Comparison of ENCODE assay signal across 12 cellular contexts in genomic region chr5:51381801-51382507, GRCh38. TPM values are rescaled to one million over a fixed set of nuclear protein-coding genes. Genes with fewer than 3 reads are reported as not detected.
DNase-seq lines count a peak whose midpoint lies in the region; ATAC-seq and TF ChIP-seq lines count a peak whose summit lies in the region.
"Had no signal": no experiment of that assay in that cellular context is flagged by ENCODE, and none has a peak within 500 bp of the region (broad histone marks: within the 10 kb centered on the region; RNA-seq: fewer than 3 reads in every experiment).

No MANE protein-coding gene starts in this region.

- no peaks in the 10 kb centered on the region for H3K9me2 ChIP-seq in SK-N-SH
- no peaks in the 10 kb centered on the region for H3K9me2 ChIP-seq in hepatocyte (replicated peaks; ENCODE audit: insufficient read depth)

- H3K36me3 Mint-ChIP-seq in T-cell: peaks cover 2% of the 10 kb centered on the region

- no peaks in the 10 kb centered on the region for H3K27me3 ChIP-seq in SK-N-SH (ENCODE audit: insufficient read depth)
- no peaks in the 10 kb centered on the region for H3K27me3 ChIP-seq in SJCRH30
- H3K27me3 ChIP-seq in hepatocyte: peaks cover 84% of the 10 kb centered on the region
- H3K27me3 ChIP-seq in stomach: peaks cover 0 to 54% (median 12%) of the 10 kb centered on the region in 3 donors

- H3K4me2 ChIP-seq in SK-N-SH (peak overlapping the region; percentile 85), hepatocyte (peak overlapping the region; percentile 91)

- H3K36me3 ChIP-seq in SK-N-SH (replicated peaks in 1 of 2; ENCODE audit: control insufficient read depth in 1 of 2, insufficient read depth in 2 of 2, low read length in 1 of 2) (peaks cover 0 to 11% of the 10 kb centered on the region in 2 experiments), SJCRH30 (no peaks in the 10 kb centered on the region), hepatocyte (replicated peaks; ENCODE audit: insufficient read depth, low read depth) (no peaks in the 10 kb centered on the region), stomach (no peaks in the 10 kb centered on the region)

- H2AFZ ChIP-seq in SK-N-SH (ENCODE audit: low read depth): peak overlapping the region; percentile 57; the same call in 1 of the 2 replicates
- no peak overlapping the region for H2AFZ ChIP-seq in hepatocyte

- TF ChIP-seq EP300 in SK-N-SH (IDR thresholded peaks at IDR 0.05; ENCODE audit: borderline replicate concordance in 1 of 2, low read depth in 1 of 2, low read length in 1 of 2): peak in 1 of 2 experiments; percentile 15; a peak in 1 of 4 replicates
- TF ChIP-seq EP300 in stomach (IDR thresholded peaks at IDR 0.05): no peak

- CTCF ChIA-PET in SK-N-SH (lab: Yijun Ruan, JAX): interaction anchor here (0.6 to 14.4 kb wide), 19 partner anchors 9 to 1275 kb away, joined by 3 to 303 read pairs (median 4); no protein-coding TSS in a partner anchor
- CTCF ChIA-PET in T-cell (lab: Charles Lee): no interaction called here

- peaks cover 72 to 100% of the 10 kb centered on the region in 2 donors for H3K27me3 Mint-ChIP-seq in T-cell

- H3K9ac ChIP-seq in SK-N-SH: peak overlapping the region; percentile 79

- POLR2A ChIA-PET in SK-N-SH (lab: Yijun Ruan, JAX): interaction anchor here (0.5 to 15.0 kb wide), 22 partner anchors 12 to 1225 kb away, joined by 3 to 437 read pairs (median 12); no protein-coding TSS in a partner anchor
- POLR2A ChIA-PET in T-cell (lab: Charles Lee): no interaction called here

- peaks cover 74% of the 10 kb centered on the region for H3K79me2 ChIP-seq in SK-N-SH (ENCODE audit: insufficient read depth)
- H3K79me2 ChIP-seq in hepatocyte: peaks cover 91% of the 10 kb centered on the region

- peaks cover 9% of the 10 kb centered on the region for H3F3A ChIP-seq in SK-N-SH (replicated peaks; ENCODE audit: insufficient read depth)

- intact Hi-C loops in stomach (cut with DNase I; ENCODE audit: low total_unique reads): no loop called here

- H4K20me1 ChIP-seq in SK-N-SH (ENCODE audit: insufficient read depth): no peaks in the 10 kb centered on the region
- peaks cover 5% of the 10 kb centered on the region for H4K20me1 ChIP-seq in hepatocyte (ENCODE audit: insufficient read depth, poor library complexity, severe bottlenecking)

- H3K4me1 ChIP-seq in SK-N-SH (ENCODE audit: control insufficient read depth in 1 of 2, insufficient read depth in 2 of 2, low read depth in 1 of 2, low read length in 1 of 2) (peaks cover 10% of the 10 kb centered on the region in 2 experiments; a peak in 3 of 4 replicates), SJCRH30 (peaks cover 4% of the 10 kb centered on the region), hepatocyte (ENCODE audit: insufficient read depth) (no peaks in the 10 kb centered on the region), stomach (peaks cover 4 to 35% (median 22%) of the 10 kb centered on the region in 4 donors)

- peaks cover 7% of the 10 kb centered on the region in 3 donors for H3K4me1 Mint-ChIP-seq in T-cell

- no peak for TF ChIP-seq POLR2A in stomach (IDR thresholded peaks at IDR 0.05)

- peak overlapping the region in 1 of 2 donors; percentile 25 for H3K27ac Mint-ChIP-seq in T-cell
- H3K27ac Mint-ChIP-seq: T-helper 1 cell treated with Interleukin-12 subunit alpha and Interleukin-12 subunit beta and Interleukin-4 antibody, amounts not matched to agents 30 μg/mL and 1 μg/mL, for 36 hours had no signal

- H3K27ac ChIP-seq in SK-N-SH (ENCODE audit: low read depth in 2 of 2, low read length in 1 of 2) (peak overlapping the region; percentile 88 to 100), SJCRH30 (no peak overlapping the region; the same call in 1 of the 2 replicates), hepatocyte (peak overlapping the region; percentile 91), stomach (peak overlapping the region; percentile 37 to 97 (median 91))
- H3K27ac ChIP-seq: HL-60 had no signal

- TF ChIP-seq CTCF in SK-N-SH (IDR thresholded peaks at IDR 0.05) (no peak), hepatocyte (IDR thresholded peaks at IDR 0.05; ENCODE audit: poor library complexity) (no peak), stomach (IDR thresholded peaks at IDR 0.05) (no peak)

- ATAC-seq in SK-N-SH treated with all-trans-retinoic acid at 6 μM for 48 hours (no peak), HG03108 (IDR thresholded peaks at IDR 0.05; ENCODE audit: unreplicated experiment) (no peak), T-cell (replicated peaks in 1 of 4) (no peak)

- no peak overlapping the region for H3K4me3 Mint-ChIP-seq in T-cell
- H3K4me3 Mint-ChIP-seq: T-helper 1 cell treated with Interleukin-12 subunit alpha and Interleukin-12 subunit beta and Interleukin-4 antibody, amounts not matched to agents 30 μg/mL and 1 μg/mL, for 36 hours had no signal

- WGBS in SK-N-SH (ENCODE audit: low lambda C conversion rate): 6% methylated on average over 19 of the region's 19 CpGs
- WGBS in hepatocyte (ENCODE audit: low lambda C conversion rate, missing lambda C conversion rate): 2% methylated on average over 19 of the region's 19 CpGs
- 2 to 5% (median 3%) methylated on average over 19 of the region's 19 CpGs for WGBS in stomach, 5 donors

- no peaks in the 10 kb centered on the region for H3K9me3 Mint-ChIP-seq in T-cell
- H3K9me3 Mint-ChIP-seq: T-helper 1 cell treated with Interleukin-12 subunit alpha and Interleukin-12 subunit beta and Interleukin-4 antibody, amounts not matched to agents 30 μg/mL and 1 μg/mL, for 36 hours had no signal

- DNase-seq in SK-N-SH (peak; percentile 26), SJCRH30 (peak; percentile 16 to 52), hepatocyte (ENCODE audit: low spot score) (no peak), stomach (no peak), NCI-H1436 treated with DMSO at 0.1 percent for 48 hours (lab: John Stamatoyannopoulos, UW) (no peak), T-cell (no peak)
- DNase-seq: activated effector memory CD4-positive, alpha-beta T cell treated with anti-CD3 and anti-CD28 coated beads, Interleukin-2, amount 50 U/mL, for 16 hours had no signal

- no peak for TF ChIP-seq RAD21 in SK-N-SH (IDR thresholded peaks at IDR 0.05; ENCODE audit: low read length)

- peak overlapping the region; percentile 83 to 86 for H3K4me3 ChIP-seq in SK-N-SH (ENCODE audit: low read depth in 2 of 2, low read length in 1 of 2)
- H3K4me3 ChIP-seq in SJCRH30: peak overlapping the region; percentile 69
- H3K4me3 ChIP-seq in hepatocyte: peak overlapping the region; percentile 56
- peak overlapping the region; percentile 68 to 81 (median 74) for H3K4me3 ChIP-seq in stomach

- H3K9me3 ChIP-seq in SK-N-SH (no peaks in the 10 kb centered on the region), SJCRH30 (replicated peaks) (no peaks in the 10 kb centered on the region), hepatocyte (ENCODE audit: low read depth) (no peaks in the 10 kb centered on the region), stomach (no peaks in the 10 kb centered on the region)

TF ChIP-seq in SK-N-SH, 30 proteins besides CTCF, POLR2A, EP300 and RAD21 (continues in another document):
- TF ChIP-seq CHD2 (IDR thresholded peaks at IDR 0.05; ENCODE audit: low read length, partially characterized antibody) (no peak), MXI1 (IDR thresholded peaks at IDR 0.05; ENCODE audit: low read depth, low read length) (no peak; the same call in 1 of the 2 replicates), FOXM1 (IDR thresholded peaks at IDR 0.05; ENCODE audit: low read depth) (no peak), PBX3 (IDR thresholded peaks at IDR 0.05) (0 out of 2 replicates have a peak, but pooled peaks have one; percentile 11), TAF1 (IDR thresholded peaks at IDR 0.05; ENCODE audit: borderline replicate concordance, low read depth, low read length) (peak; percentile 34; the same call in 1 of the 2 replicates)

TF ChIP-seq in SK-N-SH treated with all-trans-retinoic acid at 6 μM for 48 hours, 23 proteins besides CTCF, POLR2A, EP300 and RAD21 (continues in another document):
- TF ChIP-seq TOX (CRISPR knock-in tag; IDR thresholded peaks at IDR 0.05; ENCODE audit: borderline replicate concordance) (no peak), ISL1 (CRISPR knock-in tag; IDR thresholded peaks at IDR 0.05) (no peak), ZFP30 (CRISPR knock-in tag; IDR thresholded peaks at IDR 0.05) (no peak), PPARA (CRISPR knock-in tag; IDR thresholded peaks at IDR 0.05; ENCODE audit: borderline replicate concordance) (no peak), ZNF565 (CRISPR knock-in tag; conservative IDR thresholded peaks at IDR 0.05; ENCODE audit: low read depth) (no peak), CREB5 (CRISPR knock-in tag; IDR thresholded peaks at IDR 0.05; ENCODE audit: low read depth) (no peak), ZFP3 (CRISPR knock-in tag; IDR thresholded peaks at IDR 0.05) (no peak), ZNF8 (CRISPR knock-in tag; IDR thresholded peaks at IDR 0.05) (no peak), ARNTL (CRISPR knock-in tag; IDR thresholded peaks at IDR 0.05; ENCODE audit: borderline replicate concordance, low read depth) (no peak)

RNA-seq across cellular contexts. Expression of gene ISL1, which starts 1.3 kb away (rescaled TPM):
- polyA plus RNA-seq in SK-N-SH (2012; rRNA removed) (15.2 and 15.5 TPM in 2 replicates), hepatocyte (16.2 and 22.0 TPM in 2 replicates), stomach (1 to 10 TPM; 6.9 to 7.9 (median 7.9) TPM)
- polyA plus RNA-seq in SK-N-SH (2012; cell fraction: cytosol; rRNA removed): 14.6 and 20.2 TPM in 2 replicates
- polyA plus RNA-seq in SK-N-SH (2012; cell fraction: nucleus; rRNA removed): 22.3 and 38.7 TPM in 2 replicates
- 2.5 and 2.8 TPM in 2 replicates for total RNA-seq in SJCRH30 (2014; rRNA removed; shearing (Covaris generic))
- total RNA-seq in hepatocyte (25.0 and 29.1 TPM in 2 replicates), stomach (10 to 100 TPM in 2 of 5 donors, 1 to 10 TPM in 2, not detected in 1; 1.8 to 20.7 (median 11.4) TPM), T-cell (not detected)
- total RNA-seq: mononuclear cell had no signal

Comparison
In these comparisons a context has a peak if more than half of its experiments do, and no peak if none do; other contexts are left out.
1. DNase-seq: peak in SK-N-SH (single experiment) and SJCRH30 (2 of 2); none in hepatocyte (single experiment), stomach (single experiment), NCI-H1436 treated with DMSO at 0.1 percent for 48 hours (single experiment) and T-cell (0 of 34).
2. Peak in every context shown above with its lines, with median percentiles within 50 percentile points of each other: H3K4me3 ChIP-seq.